In the genomic region with DNA sequence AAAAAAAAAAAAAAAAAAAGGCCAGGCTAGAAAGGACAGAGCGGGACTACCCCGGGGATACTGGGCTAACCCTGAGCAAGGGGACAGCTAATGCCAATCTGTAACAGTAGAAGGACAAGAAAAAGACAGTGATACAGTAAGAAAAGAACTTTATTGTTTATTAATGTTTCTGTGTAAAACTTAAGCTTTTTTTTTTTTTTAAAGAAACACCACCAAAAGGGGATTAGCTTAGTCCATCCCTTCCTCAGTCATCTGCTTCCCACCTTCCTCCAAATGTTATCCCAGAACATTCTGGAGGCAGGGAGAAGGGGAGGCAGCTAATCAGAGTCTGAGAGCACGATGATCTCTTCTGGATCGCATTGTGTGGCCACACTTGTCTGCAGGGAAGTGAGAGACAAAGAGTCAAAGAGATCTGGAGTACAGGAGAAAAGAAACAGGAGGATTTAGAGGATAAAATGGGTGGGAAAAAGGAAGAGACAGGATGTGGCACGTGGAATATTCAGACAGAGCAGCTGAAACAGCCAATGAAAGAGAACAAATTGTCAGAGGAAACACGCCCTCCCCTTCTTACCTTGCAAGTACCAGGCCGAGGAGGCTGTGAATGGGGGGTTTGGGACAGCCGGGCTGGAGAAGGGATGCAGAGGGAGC, we compare ENCODE assay signal across 8 cellular contexts. TPM values are rescaled to one million over a fixed set of nuclear protein-coding genes. Genes with fewer than 3 reads are reported as not detected.
DNase-seq lines count a peak whose midpoint lies in the region; ATAC-seq and TF ChIP-seq lines count a peak whose summit lies in the region.

No MANE protein-coding gene starts in this region.

- H3K27ac ChIP-seq in RWPE1, result peak overlapping the region; percentile 95
- peak overlapping the region; percentile 88 to 90 for H3K27ac ChIP-seq in esophagus (ENCODE audit: low read depth in 2 of 2, low read length in 1 of 2)
- peak overlapping the region; percentile 88 to 90 for H3K27ac ChIP-seq in prostate gland

- peaks cover 7 to 26% of the 10 kb centered on the region in 2 donors for H3K4me1 ChIP-seq in esophagus (ENCODE audit: control insufficient read depth in 2 of 2, insufficient read depth in 2 of 2, low read length in 1 of 2)
- peaks cover 18% of the 10 kb centered on the region for H3K4me1 ChIP-seq in prostate gland (replicated peaks)

- peak overlapping the region; percentile 98 for H3K4me3 Mint-ChIP-seq in Calu3 (ENCODE audit: low read depth, unreplicated experiment)

- H3K4me1 Mint-ChIP-seq in Calu3 (ENCODE audit: low read depth, unreplicated experiment), result peaks cover 78% of the 10 kb centered on the region

- peaks cover 18 to 24% of the 10 kb centered on the region in 2 donors for H3K36me3 ChIP-seq in esophagus (ENCODE audit: control insufficient read depth in 2 of 2, insufficient read depth in 2 of 2, low read length in 1 of 2)
- peaks cover 3 to 5% of the 10 kb centered on the region in 2 donors for H3K36me3 ChIP-seq in prostate gland

- H3K27me3 ChIP-seq in esophagus (ENCODE audit: control insufficient read depth in 1 of 2, insufficient read depth in 2 of 2, low read length in 2 of 2) (no peaks in the 10 kb centered on the region), prostate gland (replicated peaks; ENCODE audit: insufficient read depth) (no peaks in the 10 kb centered on the region)

- intact Hi-C loops in Calu3 (cut with micrococcal nuclease; ENCODE audit: unreplicated experiment) (loop anchor here (5.0 kb wide), 1 partner anchor 74 kb away; a partner anchor contains a TSS), prostate gland (cut with DNase I) (loop anchor here (5.0 kb wide), 1 partner anchor 94 kb away; a partner anchor contains a TSS)

- no peaks in the 10 kb centered on the region for H3K9me3 Mint-ChIP-seq in Calu3 (ENCODE audit: low read depth, unreplicated experiment)

- H3K4me3 ChIP-seq in esophagus (ENCODE audit: low read depth in 1 of 2, low read length in 2 of 2) (peak overlapping the region in 1 of 2 donors; percentile 50), prostate gland (peak overlapping the region; percentile 43 to 44)

- H3K27ac Mint-ChIP-seq in Calu3 (ENCODE audit: unreplicated experiment), result no peak overlapping the region

- no peak for TF ChIP-seq POLR2A in prostate gland (IDR thresholded peaks at IDR 0.05)

- no TSS peak for BruUV-seq in Calu3 (replicated peaks; lab: Mats Ljungman, UMichigan)

- POLR2A ChIA-PET in RWPE1 (lab: Yijun Ruan, JAX; ENCODE audit: low non-redundant PET), result interaction anchor here (0.6 kb wide), 1 partner anchor 99 kb away, joined by 7 read pairs; a partner anchor contains a TSS

- no peak for TF ChIP-seq CTCF in Calu3 (IDR thresholded peaks at IDR 0.05; ENCODE audit: unreplicated experiment)
- TF ChIP-seq CTCF in RWPE1 (conservative IDR thresholded peaks at IDR 0.05; ENCODE audit: low read depth), result no peak
- TF ChIP-seq CTCF in prostate gland (IDR thresholded peaks at IDR 0.05), result no peak

- no peak for ATAC-seq in HG03442 (IDR thresholded peaks at IDR 0.05; ENCODE audit: unreplicated experiment)
- no peak for ATAC-seq in GM21717 (IDR thresholded peaks at IDR 0.05; ENCODE audit: unreplicated experiment)
- ATAC-seq in GM19328 (IDR thresholded peaks at IDR 0.05; ENCODE audit: unreplicated experiment), result no peak

- peaks cover 97% of the 10 kb centered on the region for H3K36me3 Mint-ChIP-seq in Calu3 (ENCODE audit: insufficient read depth, unreplicated experiment)

- no peaks in the 10 kb centered on the region for H3K27me3 Mint-ChIP-seq in Calu3 (ENCODE audit: unreplicated experiment)

- CTCF ChIA-PET in Calu3 (lab: Charles Lee), result interaction anchor here (0.6 to 2.4 kb wide), 11 partner anchors 10 to 416 kb away, joined by 3 to 11 read pairs (median 7); a partner anchor contains a TSS
- CTCF ChIA-PET in RWPE1 (lab: Yijun Ruan, JAX), result interaction anchor here (0.6 to 0.7 kb wide), 2 partner anchors 96 to 172 kb away, joined by 4 to 5 read pairs; no protein-coding TSS in a partner anchor

- 62 to 66% methylated on average over 8 of the region's 8 CpGs for WGBS in esophagus, 2 donors
- 68% methylated on average over 8 of the region's 8 CpGs for WGBS in prostate gland

- DNase-seq in Calu3 (no peak), RWPE1 (ENCODE audit: low spot score) (no peak), prostate gland (ENCODE audit: low spot score) (no peak), HuH-7 (ENCODE audit: low spot score) (no peak)

- H3K9me3 ChIP-seq in esophagus (ENCODE audit: control insufficient read depth in 2 of 2, insufficient read depth in 1 of 2, low read depth in 1 of 2, low read length in 1 of 2), result no peaks in the 10 kb centered on the region
- no peaks in the 10 kb centered on the region for H3K9me3 ChIP-seq in prostate gland

RNA-seq across cellular contexts. Expression of a gene that starts 1.0 kb away (rescaled TPM):
- total RNA-seq in Calu3 (2022) (22.6 and 26.4 TPM in 2 replicates), prostate gland (10 to 100 TPM; 25.1 to 27.5 TPM)
- 10 to 100 TPM; 10.2 to 11.6 TPM for polyA plus RNA-seq in esophagus

RNA-seq across cellular contexts. Expression of a gene that starts 4.2 kb away (rescaled TPM):
- total RNA-seq in Calu3 (2022) (86.3 and 86.6 TPM in 2 replicates), prostate gland (10 to 100 TPM; 52.8 to 75.1 TPM)
- polyA plus RNA-seq in esophagus, result 10 to 100 TPM; 27.8 to 28.7 TPM

RNA-seq across cellular contexts. Expression of a gene that starts 4.7 kb away (rescaled TPM):
- total RNA-seq in Calu3 (2022) (443 and 488 TPM in 2 replicates), prostate gland (100 to 1,000 TPM; 190 to 192 TPM)
- 10 to 100 TPM; 20.1 to 39.8 TPM for polyA plus RNA-seq in esophagus

RNA-seq across cellular contexts. Expression of a gene that starts 19.8 kb away (rescaled TPM):
- total RNA-seq in Calu3 (2022) (138 and 154 TPM in 2 replicates), prostate gland (100 to 1,000 TPM in 1 of 2 donors, 10 to 100 TPM in 1; 98.7 to 107 TPM)
- 100 to 1,000 TPM in 1 of 2 donors, 10 to 100 TPM in 1; 58.7 to 134 TPM for polyA plus RNA-seq in esophagus

RNA-seq across cellular contexts. Expression of a gene that starts 29.1 kb away (rescaled TPM):
- total RNA-seq in Calu3 (2022) (141 and 168 TPM in 2 replicates), prostate gland (10 to 100 TPM; 24.1 to 59.7 TPM)
- 100 to 1,000 TPM; 127 to 293 TPM for polyA plus RNA-seq in esophagus
